ENCODE assay signal across 13 cellular contexts in genomic region chr12:55470088-55470830, GRCh38. TPM values are rescaled to one million over a fixed set of nuclear protein-coding genes. Genes with fewer than 3 reads are reported as not detected.
DNase-seq lines count a peak whose midpoint lies in the region; ATAC-seq and TF ChIP-seq lines count a peak whose summit lies in the region.
"Had no signal": no experiment of that assay in that cellular context is flagged by ENCODE, and none has a peak within 500 bp of the region (broad histone marks: within the 10 kb centered on the region; RNA-seq: fewer than 3 reads in every experiment).

Gene OR6C70 (minus strand): TSS chr12:55470138. CDS start chr12:55470138, 0 bp downstream.

- ATAC-seq in activated B cell treated with CpG ODN at 0.5 μM for 24 hours (ENCODE audit: low read depth) (no peak), lower lobe of right lung (no peak), Right ventricle myocardium superior (ENCODE audit: poor library complexity) (no peak)
- ATAC-seq: SK-N-SH treated with all-trans-retinoic acid at 6 μM for 48 hours had no signal

- H3K36me3 ChIP-seq in MG63 (no peaks in the 10 kb centered on the region), mesendoderm (ENCODE audit: control insufficient read depth, insufficient read depth, low read length) (no peaks in the 10 kb centered on the region), lower lobe of right lung (no peaks in the 10 kb centered on the region)

- H3K9me3 ChIP-seq in MG63 (no peaks in the 10 kb centered on the region), lower lobe of right lung (no peaks in the 10 kb centered on the region)

- H3K23ac ChIP-seq in mesendoderm (ENCODE audit: low read length) = no peak within 1 kb of the TSS

- no CpG with 5 or more reads among the region's 3 CpGs for WGBS in mesendoderm (ENCODE audit: extremely low coverage, insufficient coverage, low lambda C conversion rate)

- no peak for TF ChIP-seq CTCF in activated B cell treated with CpG ODN at 0.5 μM for 24 hours (IDR thresholded peaks at IDR 0.05)
- TF ChIP-seq CTCF in lower lobe of right lung (IDR thresholded peaks at IDR 0.05) = no peak

- H3K36me3 Mint-ChIP-seq in activated B cell treated with CpG ODN at 0.5 μM for 24 hours (ENCODE audit: low read depth) = no peaks in the 10 kb centered on the region

- intact Hi-C loops in activated B cell treated with CpG ODN at 0.5 μM for 24 hours (cut with micrococcal nuclease) (no loop called here), lower lobe of right lung (cut with DNase I) (no loop called here), Right ventricle myocardium superior (cut with DNase I) (no loop called here)

- H3K18ac ChIP-seq in mesendoderm (ENCODE audit: low read length) = no peak within 1 kb of the TSS

- no peak within 1 kb of the TSS for H3K4me2 ChIP-seq in mesendoderm (ENCODE audit: low read length)

- peaks cover 45% of the 10 kb centered on the region for H3K4me1 Mint-ChIP-seq in activated B cell treated with CpG ODN at 0.5 μM for 24 hours

- no peaks in the 10 kb centered on the region for H3K79me1 ChIP-seq in mesendoderm (ENCODE audit: low read length)

- no peak within 1 kb of the TSS for H2BK120ac ChIP-seq in mesendoderm (ENCODE audit: low read depth, low read length)

- H3K4me3 Mint-ChIP-seq in activated B cell treated with CpG ODN at 0.5 μM for 24 hours = no peak within 1 kb of the TSS
- H3K4me3 Mint-ChIP-seq: T-helper 1 cell treated with Interleukin-12 subunit alpha and Interleukin-12 subunit beta and Interleukin-4 antibody, amounts not matched to agents 30 μg/mL and 1 μg/mL, for 36 hours had no signal

- no peak within 1 kb of the TSS for H2BK5ac ChIP-seq in mesendoderm (ENCODE audit: low read length)

- no peak within 1 kb of the TSS for H3K4ac ChIP-seq in mesendoderm (ENCODE audit: low read depth, low read length)

- H3K9ac ChIP-seq in mesendoderm (ENCODE audit: low read length) = no peak within 1 kb of the TSS

- peak within 1 kb of the TSS; percentile 22 for H3K27ac Mint-ChIP-seq in activated B cell treated with CpG ODN at 0.5 μM for 24 hours
- H3K27ac Mint-ChIP-seq: T-helper 1 cell treated with Interleukin-12 subunit alpha and Interleukin-12 subunit beta and Interleukin-4 antibody, amounts not matched to agents 30 μg/mL and 1 μg/mL, for 36 hours had no signal

- no peak within 1 kb of the TSS for H3K56ac ChIP-seq in mesendoderm (ENCODE audit: low read length)

- POLR2A ChIA-PET in activated B cell treated with CpG ODN at 0.5 μM for 24 hours (lab: Charles Lee) = no interaction called here

- no peaks in the 10 kb centered on the region; the same call in 1 of the 2 replicates for H3K27me3 ChIP-seq in MG63
- no peaks in the 10 kb centered on the region for H3K27me3 ChIP-seq in mesendoderm (ENCODE audit: insufficient read depth, low read length, poor library complexity)
- no peaks in the 10 kb centered on the region for H3K27me3 ChIP-seq in lower lobe of right lung (ENCODE audit: low read depth)

- no peak within 1 kb of the TSS for H2BK15ac ChIP-seq in mesendoderm (replicated peaks; ENCODE audit: low read depth)

- no peak within 1 kb of the TSS for H3K4me3 ChIP-seq in MG63
- H3K4me3 ChIP-seq in mesendoderm (ENCODE audit: low read length) = no peak within 1 kb of the TSS
- no peak within 1 kb of the TSS for H3K4me3 ChIP-seq in lower lobe of right lung

- no peaks in the 10 kb centered on the region for H3K79me2 ChIP-seq in mesendoderm (ENCODE audit: control insufficient read depth, insufficient read depth, low read length)

- H3K4me1 ChIP-seq in mesendoderm (ENCODE audit: control insufficient read depth, low read depth, low read length) (peaks cover 2% of the 10 kb centered on the region), lower lobe of right lung (no peaks in the 10 kb centered on the region)

- CTCF ChIA-PET in activated B cell treated with CpG ODN at 0.5 μM for 24 hours (lab: Charles Lee) = no interaction called here

- H4K5ac ChIP-seq in mesendoderm (ENCODE audit: low read length) = no peak within 1 kb of the TSS

- H3K27ac ChIP-seq in mesendoderm (ENCODE audit: low read depth, low read length) = no peak within 1 kb of the TSS
- H3K27ac ChIP-seq in lower lobe of right lung = no peak within 1 kb of the TSS

- DNase-seq in ELF-1 (ENCODE audit: low read depth, low spot score) = peak; percentile 25
- peak; percentile 44 for DNase-seq in MG63
- DNase-seq in activated B cell treated with CpG ODN at 0.5 μM for 24 hours = no peak
- peak; percentile 48 for DNase-seq in mesendoderm
- DNase-seq in lower lobe of right lung = no peak
- no peak for DNase-seq in HCEC 1CT
- DNase-seq in Right ventricle myocardium superior = no peak
- DNase-seq: NCI-H1048, NCI-H1694, NCI-H446 had no signal

- no peaks in the 10 kb centered on the region for H3K9me3 Mint-ChIP-seq in activated B cell treated with CpG ODN at 0.5 μM for 24 hours
- H3K9me3 Mint-ChIP-seq: T-helper 1 cell treated with Interleukin-12 subunit alpha and Interleukin-12 subunit beta and Interleukin-4 antibody, amounts not matched to agents 30 μg/mL and 1 μg/mL, for 36 hours had no signal

- no peak within 1 kb of the TSS for H2AK5ac ChIP-seq in mesendoderm (ENCODE audit: low read length)

- no peak within 1 kb of the TSS for H4K8ac ChIP-seq in mesendoderm (ENCODE audit: low read depth, low read length)

- H3K27me3 Mint-ChIP-seq in activated B cell treated with CpG ODN at 0.5 μM for 24 hours = no peaks in the 10 kb centered on the region

RNA-seq across cellular contexts. Expression of gene OR6C70, which starts in this region (rescaled TPM):
- total RNA-seq in MG63 (2014; rRNA removed; shearing (Covaris generic); ENCODE audit: low replicate concordance) = not detected in 2 replicates
- total RNA-seq in activated B cell treated with CpG ODN at 0.5 μM for 24 hours (not detected in 2 replicates), lower lobe of right lung (not detected), Right ventricle myocardium superior (not detected)
- not detected for polyA plus RNA-seq in mesendoderm (2013, experiment 1 of 2)
- polyA plus RNA-seq in mesendoderm (2013, experiment 2 of 2) = not detected
- polyA plus RNA-seq: BJ had no signal

Comparison
In these comparisons a context has a peak if more than half of its experiments do, and no peak if none do; other contexts are left out.
1. Peak in DNase-seq in MG63; RNA of the gene not detected or under 1 TPM.
2. DNase-seq: peak in ELF-1 (single experiment) and mesendoderm (single experiment); none in activated B cell treated with CpG ODN at 0.5 μM for 24 hours (single experiment), lower lobe of right lung (single experiment), HCEC 1CT (single experiment) and Right ventricle myocardium superior (single experiment).